In the genomic region with DNA sequence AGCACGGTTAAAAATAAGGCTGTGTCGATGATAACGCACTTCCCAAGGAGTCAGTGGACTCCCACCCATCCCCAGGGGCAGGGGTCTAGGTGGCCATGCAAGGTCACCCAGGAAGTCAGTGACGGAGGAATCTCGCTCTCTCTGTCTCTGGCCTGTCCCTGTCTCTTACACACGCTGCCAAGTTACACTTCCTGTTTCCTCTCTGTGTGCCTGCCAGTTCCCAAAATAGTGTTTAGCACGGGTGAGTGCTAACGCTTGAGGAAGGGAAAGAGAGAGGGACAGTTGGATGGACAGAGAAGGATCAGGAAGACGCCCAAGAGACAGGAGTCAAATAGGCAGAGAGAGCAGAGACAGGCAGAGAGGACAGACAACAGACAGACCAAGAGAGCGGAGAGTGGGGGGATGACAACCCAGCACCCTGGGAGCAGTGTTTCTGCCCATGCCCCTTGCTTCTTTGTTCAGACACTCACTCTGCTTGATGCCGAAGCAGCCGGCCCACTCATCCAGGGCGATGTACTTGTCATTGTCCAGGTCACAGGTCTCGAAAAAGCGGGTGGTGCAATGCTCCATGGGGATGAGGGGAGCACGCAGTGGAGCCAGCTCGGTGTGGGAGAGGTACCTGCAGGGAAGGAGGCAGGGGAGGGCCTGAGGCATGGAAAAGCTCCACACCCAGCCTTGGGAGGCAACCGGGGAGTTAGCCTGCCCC, we compare ENCODE assay signal across 8 cellular contexts. TPM values are rescaled to one million over a fixed set of nuclear protein-coding genes. Genes with fewer than 3 reads are reported as not detected.
DNase-seq lines count a peak whose midpoint lies in the region; ATAC-seq and TF ChIP-seq lines count a peak whose summit lies in the region.
"Had no signal": no experiment of that assay in that cellular context is flagged by ENCODE, and none has a peak within 500 bp of the region (broad histone marks: within the 10 kb centered on the region; RNA-seq: fewer than 3 reads in every experiment).

No MANE protein-coding gene starts in this region.

- peak; percentile 33 for ATAC-seq in left colon

- peaks cover 0 to 91% (median 37%) of the 10 kb centered on the region in 4 donors for H3K4me1 ChIP-seq in tibial nerve

- H3K36me3 ChIP-seq in tibial nerve: peaks cover 0 to 75% (median 0%) of the 10 kb centered on the region in 3 donors

- H3K9me3 ChIP-seq in tibial nerve: no peaks in the 10 kb centered on the region

- intact Hi-C loops in left colon (cut with DNase I, micrococcal nuclease): no loop called here

- no peak for TF ChIP-seq CTCF in LNCaP clone FGC (IDR thresholded peaks at IDR 0.05; ENCODE audit: control insufficient read depth, extremely low read depth, insufficient read depth)
- no peak for TF ChIP-seq CTCF in tibial nerve (IDR thresholded peaks at IDR 0.05)

- 29 to 33% methylated on average over 18 of the region's 18 CpGs for WGBS in tibial nerve, 2 donors

- H3K4me3 ChIP-seq in LNCaP clone FGC (ENCODE audit: low read depth, low read length) (no peak overlapping the region), tibial nerve (no peak overlapping the region)

- DNase-seq in LNCaP clone FGC (ENCODE audit: low read depth): peak; percentile 36
- peak; percentile 7 for DNase-seq in amniotic epithelial cell (ENCODE audit: low read depth)
- DNase-seq in left colon: no peak
- peak in 1 of 2 donors; percentile 68 for DNase-seq in tibial nerve (ENCODE audit: low spot score in 2 of 2)
- DNase-seq in NCI-H1417 (lab: John Stamatoyannopoulos, UW): no peak
- DNase-seq in SHP77 treated with DMSO at 0.1 percent for 48 hours (lab: John Stamatoyannopoulos, UW): no peak
- DNase-seq in activated T-cell treated with anti-CD3 and anti-CD28 coated beads, Interleukin-2, amount 50 U/mL, for 48 hours: no peak
- DNase-seq: NCI-H510A treated with DMSO at 0.1 percent for 48 hours had no signal

- TF ChIP-seq POLR2A in tibial nerve (IDR thresholded peaks at IDR 0.05): no peak

- H3K27ac ChIP-seq in tibial nerve: peak overlapping the region; percentile 29 to 95 (median 70)

- peak in 1 of 2 donors; percentile 84 for TF ChIP-seq EP300 in tibial nerve (IDR thresholded peaks at IDR 0.05)

- no peaks in the 10 kb centered on the region for H3K27me3 ChIP-seq in tibial nerve

RNA-seq across cellular contexts. Expression of gene SPARC, which starts 22.9 kb away (rescaled TPM):
- total RNA-seq in left colon: 100 to 1,000 TPM in 1 of 2 donors, 10 to 100 TPM in 1; 91.3 to 178 TPM
- total RNA-seq in tibial nerve: 1,000 to 10,000 TPM in 3 of 4 donors, 100 to 1,000 TPM in 1; 918 to 2,129 (median 1,501) TPM

Comparison
In these comparisons a context has a peak if more than half of its experiments do, and no peak if none do; other contexts are left out.
1. DNase-seq: peak in LNCaP clone FGC (single experiment) and amniotic epithelial cell (single experiment); none in left colon (0 of 2), NCI-H1417 (0 of 3), SHP77 treated with DMSO at 0.1 percent for 48 hours (single experiment) and activated T-cell treated with anti-CD3 and anti-CD28 coated beads, Interleukin-2, amount 50 U/mL, for 48 hours (0 of 2).
2. RNA of gene SPARC, which starts 22.9 kb away (total RNA-seq): 918 to 2,129 TPM in tibial nerve; 91.3 to 178 TPM in left colon; every median in the first group is over 4 times any median in the second.